ENCODE assay signal across 9 cellular contexts in genomic region chr6:93663111-93663510, GRCh38.
"Had no signal": no experiment of that assay in that cellular context is flagged by ENCODE, and none has a peak within 500 bp of the region (broad histone marks: within the 10 kb centered on the region; RNA-seq: fewer than 3 reads in every experiment).

No MANE protein-coding gene starts in this region.

- H3K36me3 Mint-ChIP-seq: IgD-negative memory B cell had no signal

- H3K36me3 ChIP-seq: HAP-1 had no signal

- H3K9ac ChIP-seq: GM23248 had no signal

- H3K27ac Mint-ChIP-seq: HFFc6, IgD-negative memory B cell had no signal

- H3K27ac ChIP-seq: GM23248, HL-60 had no signal

- H3K4me1 Mint-ChIP-seq: IgD-negative memory B cell had no signal

- H3K9me3 ChIP-seq: HAP-1 had no signal

- H3K27me3 Mint-ChIP-seq: IgD-negative memory B cell had no signal

- H3K4me1 ChIP-seq: HAP-1 had no signal

- DNase-seq: GM23248, GOT3, H7, HFFc6 had no signal

- H3K4me3 ChIP-seq: GM23248, HAP-1 had no signal

- ATAC-seq: HCT116, HepG2 had no signal

- H3K4me3 Mint-ChIP-seq: HFFc6, IgD-negative memory B cell had no signal

- H2AFZ ChIP-seq: GM23248 had no signal
